In the genomic region with DNA sequence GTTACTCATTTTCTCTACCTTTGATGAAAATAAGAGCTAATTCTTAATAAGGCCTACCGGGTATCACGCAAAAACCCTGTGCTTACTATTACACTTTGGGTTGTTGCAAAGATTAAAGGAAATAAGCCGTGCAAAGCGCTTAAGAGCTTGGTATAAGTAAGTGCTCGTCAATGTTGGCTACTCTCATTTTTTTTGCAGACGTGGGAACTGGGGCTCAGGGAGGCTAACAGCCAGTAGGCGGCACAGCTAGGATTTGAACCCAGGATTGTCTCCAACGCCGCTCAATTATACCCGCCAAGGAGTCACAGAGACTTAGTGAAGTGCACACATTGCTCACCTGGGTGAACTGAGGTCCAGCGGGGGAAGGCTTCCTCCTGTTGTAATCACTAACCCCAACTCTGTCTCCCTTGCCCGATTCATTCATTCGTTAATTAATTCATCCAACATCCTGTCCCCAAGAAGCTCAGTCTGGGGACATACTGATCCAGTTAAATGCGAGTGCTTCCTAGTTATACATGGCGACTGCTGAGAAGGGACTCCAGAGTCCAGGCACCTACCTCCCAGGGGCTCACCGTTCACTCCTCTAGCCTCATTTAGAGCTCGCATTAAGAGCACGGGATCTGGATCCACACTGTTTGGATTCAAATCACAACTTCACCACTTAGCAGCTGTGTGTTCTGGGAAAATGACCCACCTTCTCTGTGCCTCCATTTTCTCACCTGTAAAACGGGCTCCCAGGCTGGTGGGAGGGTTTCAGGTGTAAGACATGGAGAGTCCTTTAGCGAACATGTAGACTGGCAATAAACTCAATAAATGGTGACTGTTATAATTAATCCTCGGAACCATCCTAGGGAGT, we compare ENCODE assay signal across 8 cellular contexts. TPM values are rescaled to one million over a fixed set of nuclear protein-coding genes. Genes with fewer than 3 reads are reported as not detected.
DNase-seq lines count a peak whose midpoint lies in the region; ATAC-seq and TF ChIP-seq lines count a peak whose summit lies in the region.

No MANE protein-coding gene starts in this region.

- H3K27ac ChIP-seq in C4-2B = peak overlapping the region; percentile 97
- 0 out of 2 replicates have a peak overlapping the region, but pooled peaks have one; percentile 10 for H3K27ac ChIP-seq in HEK293 (ENCODE audit: extremely low read depth, low read depth, low read length)
- peak overlapping the region; percentile 99 for H3K27ac ChIP-seq in left ventricle myocardium inferior (replicated peaks)
- H3K27ac ChIP-seq in gastrocnemius medialis = peak overlapping the region; percentile 92 to 100 (median 99)

- H3K9me3 ChIP-seq in HEK293 (ENCODE audit: control insufficient read depth, insufficient read depth, low read depth, low read length) (no peaks in the 10 kb centered on the region), left ventricle myocardium inferior (replicated peaks) (no peaks in the 10 kb centered on the region), gastrocnemius medialis (no peaks in the 10 kb centered on the region)

- ATAC-seq in gastrocnemius medialis = no peak
- no peak for ATAC-seq in GM18909 (IDR thresholded peaks at IDR 0.05; ENCODE audit: poor library complexity, unreplicated experiment)
- ATAC-seq in HG03139 (IDR thresholded peaks at IDR 0.05; ENCODE audit: unreplicated experiment) = no peak

- DNase-seq in activated CD4-positive, alpha-beta memory T cell treated with anti-CD3 and anti-CD28 coated beads, Interleukin-2, amount 10 ng/mL, durations not matched to agents 7 days and 5 days = peak; percentile 50
- DNase-seq in left ventricle myocardium inferior (no peak), gastrocnemius medialis (no peak), NCI-H1436 treated with DMSO at 0.1 percent for 48 hours (lab: John Stamatoyannopoulos, UW) (no peak)

- POLR2A ChIA-PET in HEK293 (lab: Yijun Ruan, JAX) = interaction anchor here (0.6 to 6.0 kb wide), 30 partner anchors 8 to 871 kb away, joined by 3 to 86 read pairs (median 4); partner anchors contain the start of genes CCDC157, INPP5J, MORC2 and PES1
- POLR2A ChIA-PET in activated CD4-positive, alpha-beta memory T cell treated with anti-CD3 and anti-CD28 coated beads, Interleukin-2, amount 10 ng/mL, durations not matched to agents 7 days and 5 days (lab: Charles Lee) = interaction anchor here (0.6 to 8.0 kb wide), 23 partner anchors 11 to 1157 kb away, joined by 3 to 115 read pairs (median 5); partner anchors contain the start of genes CASTOR1, CCDC157, EWSR1 and PES1

- H3K27me3 Mint-ChIP-seq in activated CD4-positive, alpha-beta memory T cell treated with anti-CD3 and anti-CD28 coated beads, Interleukin-2, amount 10 ng/mL, durations not matched to agents 7 days and 5 days = no peaks in the 10 kb centered on the region

- intact Hi-C loops in left ventricle myocardium inferior (cut with micrococcal nuclease) (no loop called here), gastrocnemius medialis (cut with DNase I; ENCODE audit: low total_unique reads) (loop anchor here (1.0 to 10.0 kb wide), 5 partner anchors 68 to 1518 kb away; partner anchors contain the start of genes CASTOR1, EWSR1, OSBP2 and RHBDD3)

- in situ Hi-C loops in gastrocnemius medialis (cut with MboI; ENCODE audit: low sequenced_read_pairs in 4 of 4) = no loop called here

- H3K4me3 ChIP-seq in HEK293 (ENCODE audit: low read depth, low read length) = peak overlapping the region; percentile 39
- peak overlapping the region; percentile 89 for H3K4me3 ChIP-seq in left ventricle myocardium inferior
- peak overlapping the region; percentile 60 to 96 (median 78) for H3K4me3 ChIP-seq in gastrocnemius medialis

- H3K36me3 ChIP-seq in HEK293 (ENCODE audit: control insufficient read depth in 2 of 2, insufficient read depth in 1 of 2, low read length in 2 of 2) (peaks cover 0 to 36% of the 10 kb centered on the region in 2 experiments; a peak in 1 of 3 replicates), left ventricle myocardium inferior (peaks cover 12% of the 10 kb centered on the region), gastrocnemius medialis (peaks cover 0 to under 1% of the 10 kb centered on the region in 2 donors)

- peak overlapping the region; percentile 94 for H3K27ac Mint-ChIP-seq in activated CD4-positive, alpha-beta memory T cell treated with anti-CD3 and anti-CD28 coated beads, Interleukin-2, amount 10 ng/mL, durations not matched to agents 7 days and 5 days

- H3K4me1 ChIP-seq in HEK293 (ENCODE audit: control insufficient read depth, insufficient read depth, low read length) (peaks cover 28% of the 10 kb centered on the region), left ventricle myocardium inferior (peaks cover 50% of the 10 kb centered on the region), gastrocnemius medialis (peaks cover 31 to 32% of the 10 kb centered on the region in 2 donors)

- no peak for TF ChIP-seq POLR2A in gastrocnemius medialis (IDR thresholded peaks at IDR 0.05)

- no peaks in the 10 kb centered on the region for H3K27me3 ChIP-seq in left ventricle myocardium inferior (ENCODE audit: low read depth)
- no peaks in the 10 kb centered on the region for H3K27me3 ChIP-seq in gastrocnemius medialis

- peaks cover 55% of the 10 kb centered on the region for H3K4me1 Mint-ChIP-seq in activated CD4-positive, alpha-beta memory T cell treated with anti-CD3 and anti-CD28 coated beads, Interleukin-2, amount 10 ng/mL, durations not matched to agents 7 days and 5 days

- H3K4me3 Mint-ChIP-seq in activated CD4-positive, alpha-beta memory T cell treated with anti-CD3 and anti-CD28 coated beads, Interleukin-2, amount 10 ng/mL, durations not matched to agents 7 days and 5 days = peak overlapping the region; percentile 94

- no peaks in the 10 kb centered on the region for H3K9me3 Mint-ChIP-seq in activated CD4-positive, alpha-beta memory T cell treated with anti-CD3 and anti-CD28 coated beads, Interleukin-2, amount 10 ng/mL, durations not matched to agents 7 days and 5 days

- peaks cover 41% of the 10 kb centered on the region for H3K36me3 Mint-ChIP-seq in activated CD4-positive, alpha-beta memory T cell treated with anti-CD3 and anti-CD28 coated beads, Interleukin-2, amount 10 ng/mL, durations not matched to agents 7 days and 5 days (ENCODE audit: low read depth)

- CTCF ChIA-PET in HEK293 (lab: Yijun Ruan, JAX) = interaction anchor here (0.5 to 7.6 kb wide), 17 partner anchors 11 to 318 kb away, joined by 3 to 71 read pairs (median 5); no protein-coding TSS in a partner anchor
- CTCF ChIA-PET in activated CD4-positive, alpha-beta memory T cell treated with anti-CD3 and anti-CD28 coated beads, Interleukin-2, amount 10 ng/mL, durations not matched to agents 7 days and 5 days (lab: Charles Lee) = interaction anchor here (0.5 to 6.9 kb wide), 23 partner anchors 11 to 497 kb away, joined by 3 to 100 read pairs (median 4); partner anchors contain the start of genes CASTOR1, CCDC157, PES1 and RNF215

- no peak for TF ChIP-seq CTCF in C4-2B (conservative IDR thresholded peaks at IDR 0.05)
- TF ChIP-seq CTCF in HEK293 (tag by site-specific recombination; IDR thresholded peaks at IDR 0.05) = no peak
- no peak for TF ChIP-seq CTCF in left ventricle myocardium inferior (IDR thresholded peaks at IDR 0.05; ENCODE audit: borderline replicate concordance)
- TF ChIP-seq CTCF in gastrocnemius medialis (IDR thresholded peaks at IDR 0.05 in 4 of 5, conservative IDR thresholded peaks at IDR 0.05 in 1 of 5) = no peak

TF ChIP-seq in HEK293, 187 proteins besides CTCF, POLR2A, EP300 and RAD21:
- TF ChIP-seq ZNF768 (tag by site-specific recombination; IDR thresholded peaks at IDR 0.05) = 0 out of 2 replicates have a peak, but pooled peaks have one; percentile 44
- TF ChIP-seq ZNF239 (tag by site-specific recombination; IDR thresholded peaks at IDR 0.05) = no peak

RNA-seq across cellular contexts. Expression of gene MTFP1, which starts 0.9 kb away (rescaled TPM):
- 10 to 100 TPM; 49.5 to 52.1 TPM for total RNA-seq in activated CD4-positive, alpha-beta memory T cell treated with anti-CD3 and anti-CD28 coated beads, Interleukin-2, amount 10 ng/mL, durations not matched to agents 7 days and 5 days
- total RNA-seq in left ventricle myocardium inferior = 19.7 TPM
- 10 to 100 TPM; 15.9 to 57.7 (median 44.5) TPM for total RNA-seq in gastrocnemius medialis

RNA-seq across cellular contexts. Expression of gene SEC14L2, which starts 27.9 kb away (rescaled TPM):
- total RNA-seq in activated CD4-positive, alpha-beta memory T cell treated with anti-CD3 and anti-CD28 coated beads, Interleukin-2, amount 10 ng/mL, durations not matched to agents 7 days and 5 days = 1 to 10 TPM; 5.6 to 7.4 TPM
- 1.2 TPM for total RNA-seq in left ventricle myocardium inferior
- 1 to 10 TPM; 3.0 to 5.1 (median 4.2) TPM for total RNA-seq in gastrocnemius medialis

RNA-seq across cellular contexts. Expression of gene RNF215, which starts 37.5 kb away (rescaled TPM):
- 10 to 100 TPM; 12.2 to 13.3 TPM for total RNA-seq in activated CD4-positive, alpha-beta memory T cell treated with anti-CD3 and anti-CD28 coated beads, Interleukin-2, amount 10 ng/mL, durations not matched to agents 7 days and 5 days
- 4.9 TPM for total RNA-seq in left ventricle myocardium inferior
- 10 to 100 TPM in 1 of 4 donors, 1 to 10 TPM in 3; 4.7 to 11.2 (median 8.1) TPM for total RNA-seq in gastrocnemius medialis

RNA-seq across cellular contexts. Expression of gene SEC14L3, which starts 47.1 kb away (rescaled TPM):
- under 1 TPM in 1 of 2 experiments, not detected in 1; 0.25 TPM for total RNA-seq in activated CD4-positive, alpha-beta memory T cell treated with anti-CD3 and anti-CD28 coated beads, Interleukin-2, amount 10 ng/mL, durations not matched to agents 7 days and 5 days
- total RNA-seq in left ventricle myocardium inferior (not detected), gastrocnemius medialis (not detected)

Comparison
In these comparisons a context has a peak if more than half of its experiments do, and no peak if none do; other contexts are left out.
1. H3K27ac ChIP-seq: peak in every context shown above with its lines; median percentile 99 in left ventricle myocardium inferior; 99 in gastrocnemius medialis; 97 in C4-2B; 10 in HEK293.
2. H3K4me3 ChIP-seq: peak in every context shown above with its lines; median percentile 89 in left ventricle myocardium inferior; 78 in gastrocnemius medialis; 39 in HEK293.